In genomic region chr5:43729846-43730478, GRCh38 we compare ENCODE assay signal across 8 cellular contexts.
DNase-seq lines count a peak whose midpoint lies in the region; ATAC-seq, FAIRE-seq and TF ChIP-seq lines count a peak whose summit lies in the region.

No MANE protein-coding gene starts in this region.

- H3K27me3 ChIP-seq in cardiac muscle cell, result no peaks in the 10 kb centered on the region
- H3K27me3 ChIP-seq in osteoblast (ENCODE audit: insufficient read depth, low read length), result no peaks in the 10 kb centered on the region

- no peak overlapping the region for H3K4me3 ChIP-seq in cardiac muscle cell
- H3K4me3 ChIP-seq in osteoblast (ENCODE audit: insufficient read depth, low read length), result no peak overlapping the region

- peak; percentile 17 to 64 for DNase-seq in cardiac muscle cell (ENCODE audit: low read depth in 1 of 2, low spot score in 1 of 2)
- DNase-seq in Right ventricle myocardium inferior (ENCODE audit: missing footprints), result no peak
- DNase-seq in NCI-H2227 (lab: John Stamatoyannopoulos, UW; ENCODE audit: unreplicated experiment), result peak; percentile 15
- no peak for DNase-seq in osteoblast (ENCODE audit: insufficient read length, low spot score, missing footprints)
- DNase-seq in NCI-H774 (lab: John Stamatoyannopoulos, UW), result no peak
- no peak for DNase-seq in T-helper 17 cell

- H2AFZ ChIP-seq in osteoblast (ENCODE audit: low read length), result no peak overlapping the region

- no peak overlapping the region for H3K27ac Mint-ChIP-seq in T-helper 17 cell

- no peak overlapping the region for H3K4me2 ChIP-seq in osteoblast (ENCODE audit: insufficient read depth, low read length)

- no peaks in the 10 kb centered on the region for H3K9me3 ChIP-seq in cardiac muscle cell (ENCODE audit: low read depth)
- H3K9me3 ChIP-seq in osteoblast (ENCODE audit: low read depth, low read length), result no peaks in the 10 kb centered on the region
- H3K9me3 ChIP-seq in T-helper 17 cell (ENCODE audit: control insufficient read depth, low read length, poor library complexity, severe bottlenecking), result no peaks in the 10 kb centered on the region

- no peaks in the 10 kb centered on the region for H3K4me1 Mint-ChIP-seq in T-helper 17 cell

- peaks cover 22% of the 10 kb centered on the region for H3K27me3 Mint-ChIP-seq in T-helper 17 cell

- TF ChIP-seq CTCF in cardiac muscle cell (IDR thresholded peaks at IDR 0.05; ENCODE audit: low read depth, low read length) (peak; percentile 48), osteoblast (IDR thresholded peaks at IDR 0.05; ENCODE audit: extremely low read depth, low read depth, low read length) (peak; percentile 56)

- FAIRE-seq in colon (lab: Jason Lieb, UNC), result peak; percentile 86

- no peak overlapping the region for H3K27ac ChIP-seq in cardiac muscle cell
- H3K27ac ChIP-seq in osteoblast (ENCODE audit: low read depth, low read length), result peak overlapping the region; percentile 11

- H3K4me3 Mint-ChIP-seq in T-helper 17 cell, result no peak overlapping the region

- H3K4me1 ChIP-seq in cardiac muscle cell (ENCODE audit: low read depth), result no peaks in the 10 kb centered on the region
- peaks cover 3% of the 10 kb centered on the region for H3K4me1 ChIP-seq in osteoblast (ENCODE audit: insufficient read depth, low read length)

- peaks cover 2% of the 10 kb centered on the region for H3K36me3 Mint-ChIP-seq in T-helper 17 cell (ENCODE audit: low read depth)

- intact Hi-C loops in Right ventricle myocardium inferior (cut with DNase I), result loop anchor here (1.0 to 5.0 kb wide), 2 partner anchors 602 to 1042 kb away; no protein-coding TSS in a partner anchor

- H4K20me1 ChIP-seq in osteoblast (ENCODE audit: insufficient read depth, low read length), result no peaks in the 10 kb centered on the region

- H3K36me3 ChIP-seq in cardiac muscle cell, result no peaks in the 10 kb centered on the region
- no peaks in the 10 kb centered on the region for H3K36me3 ChIP-seq in osteoblast (ENCODE audit: insufficient read depth, low read length)

- ATAC-seq in Right ventricle myocardium inferior (no peak), HG02870 (IDR thresholded peaks at IDR 0.05; ENCODE audit: unreplicated experiment) (no peak), T-helper 17 cell (no peak)

- H3K79me2 ChIP-seq in osteoblast (ENCODE audit: insufficient read depth, low read length), result no peaks in the 10 kb centered on the region

Comparison
In these comparisons a context has a peak if more than half of its experiments do, and no peak if none do; other contexts are left out.
1. DNase-seq: peak in cardiac muscle cell (2 of 2) and NCI-H2227 (single experiment); none in Right ventricle myocardium inferior (single experiment), osteoblast (single experiment), NCI-H774 (single experiment) and T-helper 17 cell (0 of 3).